In genomic region chr2:118979177-118979861, GRCh38 we compare ENCODE assay signal across 28 cellular contexts. TPM values are rescaled to one million over a fixed set of nuclear protein-coding genes. Genes with fewer than 3 reads are reported as not detected.
"Had no signal": no experiment of that assay in that cellular context is flagged by ENCODE, and none has a peak within 500 bp of the region (broad histone marks: within the 10 kb centered on the region; RNA-seq: fewer than 3 reads in every experiment).

No MANE protein-coding gene starts in this region.

- H3K36me3 ChIP-seq: esophagus squamous epithelium, prostate gland, sigmoid colon, stomach, thyroid gland had no signal

- H3K27ac ChIP-seq: dorsolateral prefrontal cortex, esophagus squamous epithelium, prostate gland, sigmoid colon, stomach, thyroid gland had no signal

- H3K4me1 ChIP-seq: esophagus squamous epithelium, prostate gland, sigmoid colon, stomach, thyroid gland had no signal

- H3K9me3 ChIP-seq: esophagus squamous epithelium, prostate gland, thyroid gland had no signal

- H3K27me3 ChIP-seq: thyroid gland had no signal

- H3K4me3 ChIP-seq: dorsolateral prefrontal cortex, esophagus squamous epithelium, prostate gland, sigmoid colon, stomach, thyroid gland had no signal

- DNase-seq: cerebellar nuclear complex; dorsolateral prefrontal cortex; effector CD8-positive, alpha-beta T cell; endodermal cell; esophagus squamous epithelium; head of caudate nucleus; kidney; mesendoderm; naive thymus-derived CD8-positive, alpha-beta T cell; nephron progenitor cell; nucleus accumbens; right cardiac atrium; sigmoid colon; stimulated activated CD4-positive, alpha-beta T cell treated with anti-CD3 and anti-CD28 coated beads, Interleukin-2, amount 100 ng/mL, for 24 hours; stimulated activated CD4-positive, alpha-beta T cell treated with anti-CD3 and anti-CD28 coated beads, Interleukin-4, amount 100 ng/mL, for 24 hours; stimulated activated naive CD4-positive, alpha-beta T cell treated with Interleukin-2 at 50 U/mL for 16 hours; stomach; thyroid gland; trophoblast cell had no signal

- ATAC-seq: left lobe of liver; naive thymus-derived CD8-positive, alpha-beta T cell; right cardiac atrium; stimulated activated effector memory CD8-positive, alpha-beta T cell treated with anti-CD3 and anti-CD28 coated beads, Interleukin-12 subunit alpha, Interleukin-12 subunit beta, amount 100 ng/mL, for 72 hours had no signal

RNA-seq across cellular contexts. Expression of gene MARCO, which starts 37.3 kb away (rescaled TPM):
- total RNA-seq: endodermal cell; epithelial cell of proximal tubule; fibroblast of villous mesenchyme; glomerular endothelial cell; lung microvascular endothelial cell; myocyte; naive thymus-derived CD8-positive, alpha-beta T cell; osteocyte had no signal
- polyA plus RNA-seq: naive thymus-derived CD8-positive, alpha-beta T cell had no signal
